ENCODE assay signal across 31 cellular contexts in genomic region chr1:51328279-51328678, GRCh38. TPM values are rescaled to one million over a fixed set of nuclear protein-coding genes. Genes with fewer than 3 reads are reported as not detected.
A peak's percentile ranks its signal among the peaks of the same experiment; 100 is the strongest.
DNase-seq lines count a peak whose midpoint lies in the region; ATAC-seq and TF ChIP-seq lines count a peak whose summit lies in the region.
"Had no signal": no experiment of that assay in that cellular context is flagged by ENCODE, and none has a peak within 500 bp of the region (broad histone marks: within the 10 kb centered on the region; RNA-seq: fewer than 3 reads in every experiment).

No MANE protein-coding gene starts in this region.

- intact Hi-C loops in Calu3 (cut with micrococcal nuclease; ENCODE audit: unreplicated experiment): no loop called here

- H3K27me3 Mint-ChIP-seq in Calu3 (ENCODE audit: unreplicated experiment): no peaks in the 10 kb centered on the region
- peaks cover 33 to 54% of the 10 kb centered on the region in 2 donors for H3K27me3 Mint-ChIP-seq in stimulated activated naive B cell treated with anti-CD40 and anti-IgM and Interleukin-4, amounts not matched to agents 10 μg/mL and 1 μg/mL and 100 μg/mL, for 72 hours

- TSS peak; percentile 60 for BruUV-seq in Calu3 (replicated peaks; lab: Mats Ljungman, UMichigan)

- no peak for ATAC-seq in stimulated activated naive B cell treated with anti-CD40 and anti-IgM and Interleukin-4, amounts not matched to agents 10 μg/mL and 1 μg/mL and 100 μg/mL, for 72 hours (replicated peaks)
- ATAC-seq: gastroesophageal sphincter; stimulated activated naive CD8-positive, alpha-beta T cell treated with anti-CD3 and anti-CD28 coated beads, Interleukin-15, Interleukin-2, amounts not matched to agents 100 U/mL and 50 U/mL, for 24 hours had no signal

- H3K9me3 Mint-ChIP-seq in Calu3 (ENCODE audit: low read depth, unreplicated experiment): no peaks in the 10 kb centered on the region
- no peaks in the 10 kb centered on the region for H3K9me3 Mint-ChIP-seq in stimulated activated naive B cell treated with anti-CD40 and anti-IgM and Interleukin-4, amounts not matched to agents 10 μg/mL and 1 μg/mL and 100 μg/mL, for 72 hours
- H3K9me3 Mint-ChIP-seq: activated B cell treated with CpG ODN at 0.5 μM for 24 hours; activated CD4-positive, alpha-beta T cell treated with anti-CD3 and anti-CD28 coated beads, Interleukin-2, amount 10 ng/mL, durations not matched to agents 7 days and 5 days; activated naive CD8-positive, alpha-beta T cell treated with anti-CD3 and anti-CD28 coated beads for 36 hours; central memory CD8-positive, alpha-beta T cell had no signal

- peak overlapping the region; percentile 80; the same call in 1 of the 2 replicates for H3K27ac ChIP-seq in 22Rv1
- H3K27ac ChIP-seq: ascending aorta, dorsolateral prefrontal cortex, gastroesophageal sphincter, parathyroid adenoma, RWPE1, skin epidermis, testis had no signal

- no peak for TF ChIP-seq CTCF in 22Rv1 (IDR thresholded peaks at IDR 0.05)
- TF ChIP-seq CTCF in Calu3 (IDR thresholded peaks at IDR 0.05; ENCODE audit: unreplicated experiment): no peak
- no peak for TF ChIP-seq CTCF in astrocyte of the spinal cord (IDR thresholded peaks at IDR 0.05; ENCODE audit: low read depth, low read length)

- H3K27ac Mint-ChIP-seq in Calu3 (ENCODE audit: unreplicated experiment): peak overlapping the region; percentile 2
- no peak overlapping the region for H3K27ac Mint-ChIP-seq in stimulated activated naive B cell treated with anti-CD40 and anti-IgM and Interleukin-4, amounts not matched to agents 10 μg/mL and 1 μg/mL and 100 μg/mL, for 72 hours
- H3K27ac Mint-ChIP-seq: activated B cell treated with CpG ODN at 0.5 μM for 24 hours; activated CD4-positive, alpha-beta T cell treated with anti-CD3 and anti-CD28 coated beads, Interleukin-2, amount 10 ng/mL, durations not matched to agents 7 days and 5 days; activated naive CD8-positive, alpha-beta T cell treated with anti-CD3 and anti-CD28 coated beads for 36 hours had no signal

- in situ Hi-C loops in astrocyte of the spinal cord (cut with HindIII; ENCODE audit: low sequenced_read_pairs): no loop called here

- no peak overlapping the region for H3K4me3 Mint-ChIP-seq in Calu3 (ENCODE audit: low read depth, unreplicated experiment)
- H3K4me3 Mint-ChIP-seq in stimulated activated naive B cell treated with anti-CD40 and anti-IgM and Interleukin-4, amounts not matched to agents 10 μg/mL and 1 μg/mL and 100 μg/mL, for 72 hours: no peak overlapping the region
- H3K4me3 Mint-ChIP-seq: activated B cell treated with CpG ODN at 0.5 μM for 24 hours; activated CD4-positive, alpha-beta T cell treated with anti-CD3 and anti-CD28 coated beads, Interleukin-2, amount 10 ng/mL, durations not matched to agents 7 days and 5 days; activated naive CD8-positive, alpha-beta T cell treated with anti-CD3 and anti-CD28 coated beads for 36 hours had no signal

- no peak overlapping the region for H3K4me3 ChIP-seq in astrocyte of the spinal cord (ENCODE audit: low read depth, low read length)
- H3K4me3 ChIP-seq: ascending aorta, dorsolateral prefrontal cortex, esophagus squamous epithelium, gastroesophageal sphincter, hepatocyte, mucosa of descending colon, skin epidermis, testis had no signal

- CTCF ChIA-PET in Calu3 (lab: Charles Lee): no interaction called here

- peaks cover 19% of the 10 kb centered on the region for H3K36me3 Mint-ChIP-seq in Calu3 (ENCODE audit: insufficient read depth, unreplicated experiment)
- H3K36me3 Mint-ChIP-seq in stimulated activated naive B cell treated with anti-CD40 and anti-IgM and Interleukin-4, amounts not matched to agents 10 μg/mL and 1 μg/mL and 100 μg/mL, for 72 hours: peaks cover 1 to 7% of the 10 kb centered on the region in 2 donors

- peaks cover 34% of the 10 kb centered on the region for H3K4me1 Mint-ChIP-seq in Calu3 (ENCODE audit: low read depth, unreplicated experiment)
- H3K4me1 Mint-ChIP-seq in stimulated activated naive B cell treated with anti-CD40 and anti-IgM and Interleukin-4, amounts not matched to agents 10 μg/mL and 1 μg/mL and 100 μg/mL, for 72 hours: peaks cover 11 to 13% of the 10 kb centered on the region in 2 donors

- DNase-seq in Calu3 (no peak), astrocyte of the spinal cord (ENCODE audit: low read depth, low spot score) (peak; percentile 25), iris pigment epithelial cell (ENCODE audit: low read depth) (peak; percentile 47), NCI-H2171 treated with DMSO at 0.1 percent for 48 hours (lab: John Stamatoyannopoulos, UW) (no peak), iPS-NIHi11 (ENCODE audit: low spot score) (no peak)
- no peak for DNase-seq in stimulated activated CD4-positive, alpha-beta T cell treated with anti-CD3 and anti-CD28 coated beads, Interleukin-4, amount 100 ng/mL, for 4 hours
- no peak for DNase-seq in stimulated activated naive B cell treated with anti-CD40 and anti-IgM and Interleukin-4, amounts not matched to agents 10 μg/mL and 1 μg/mL and 100 μg/mL, for 72 hours
- DNase-seq: activated B cell treated with CpG ODN at 0.5 μM for 24 hours; activated CD4-positive, alpha-beta T cell treated with anti-CD3 and anti-CD28 coated beads, Interleukin-2, amount 10 ng/mL, durations not matched to agents 7 days and 5 days; activated effector memory CD4-positive, alpha-beta T cell treated with Interleukin-2 at 50 U/mL for 16 hours; activated naive CD8-positive, alpha-beta T cell treated with anti-CD3 and anti-CD28 coated beads for 36 hours; activated T-cell treated with anti-CD3 and anti-CD28 coated beads, Interleukin-2, amount 50 U/mL, for 1 hour; DMS79; esophagus squamous epithelium; mucosa of descending colon; NCI-H1694 treated with DMSO at 0.1 percent for 48 hours; NCI-H510A; retina; stimulated activated naive CD8-positive, alpha-beta T cell treated with anti-CD3 and anti-CD28 coated beads, Interleukin-15, Interleukin-2, amounts not matched to agents 100 U/mL and 50 U/mL, for 24 hours; testis had no signal

RNA-seq across cellular contexts. Expression of gene TTC39A, which starts 2.1 kb away (rescaled TPM):
- total RNA-seq in Calu3 (2022): 18.8 and 19.1 TPM in 2 replicates
- total RNA-seq: activated CD4-positive, alpha-beta T cell treated with anti-CD3 and anti-CD28 coated beads, Interleukin-2, amount 10 ng/mL, durations not matched to agents 7 days and 5 days; activated naive CD8-positive, alpha-beta T cell treated with anti-CD3 and anti-CD28 coated beads for 36 hours; ascending aorta; HT1080; T-helper 1 cell treated with Interleukin-12 subunit alpha and Interleukin-12 subunit beta and Interleukin-4 antibody, amounts not matched to agents 30 ng/mL and 1 ng/mL, for 36 hours had no signal

Comparison
In these comparisons a context has a peak if more than half of its experiments do, and no peak if none do; other contexts are left out.
1. DNase-seq: peak in astrocyte of the spinal cord (single experiment) and iris pigment epithelial cell (single experiment); none in Calu3 (single experiment), NCI-H2171 treated with DMSO at 0.1 percent for 48 hours (single experiment), iPS-NIHi11 (single experiment), stimulated activated CD4-positive, alpha-beta T cell treated with anti-CD3 and anti-CD28 coated beads, Interleukin-4, amount 100 ng/mL, for 4 hours (0 of 2) and stimulated activated naive B cell treated with anti-CD40 and anti-IgM and Interleukin-4, amounts not matched to agents 10 μg/mL and 1 μg/mL and 100 μg/mL, for 72 hours (single experiment).